In the genomic region with DNA sequence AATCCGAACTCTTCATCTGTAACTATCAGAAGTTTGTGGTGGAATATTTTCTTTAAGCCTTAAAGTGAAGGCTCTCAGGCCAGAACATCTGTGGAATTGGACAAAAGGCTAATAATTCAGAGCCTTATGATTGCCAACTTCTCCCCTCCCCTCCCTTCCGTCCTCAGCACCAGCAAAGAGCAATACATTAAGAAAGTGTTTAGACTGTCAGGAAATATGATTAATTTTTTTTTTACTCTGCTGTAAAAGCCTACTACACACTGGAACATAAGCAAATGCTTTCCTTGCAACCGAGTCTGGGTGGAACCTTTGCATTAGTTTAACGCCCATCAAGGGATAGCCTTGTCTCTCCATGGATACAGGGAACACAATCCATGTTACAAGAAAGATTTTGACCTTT, we compare ENCODE assay signal across 1 cellular context.
TF ChIP-seq lines count a peak whose summit lies in the region.

No MANE protein-coding gene starts in this region.

TF ChIP-seq in SK-N-SH, 30 proteins besides CTCF, POLR2A, EP300 and RAD21 (continued from another document):
- TF ChIP-seq, protein P1, sequence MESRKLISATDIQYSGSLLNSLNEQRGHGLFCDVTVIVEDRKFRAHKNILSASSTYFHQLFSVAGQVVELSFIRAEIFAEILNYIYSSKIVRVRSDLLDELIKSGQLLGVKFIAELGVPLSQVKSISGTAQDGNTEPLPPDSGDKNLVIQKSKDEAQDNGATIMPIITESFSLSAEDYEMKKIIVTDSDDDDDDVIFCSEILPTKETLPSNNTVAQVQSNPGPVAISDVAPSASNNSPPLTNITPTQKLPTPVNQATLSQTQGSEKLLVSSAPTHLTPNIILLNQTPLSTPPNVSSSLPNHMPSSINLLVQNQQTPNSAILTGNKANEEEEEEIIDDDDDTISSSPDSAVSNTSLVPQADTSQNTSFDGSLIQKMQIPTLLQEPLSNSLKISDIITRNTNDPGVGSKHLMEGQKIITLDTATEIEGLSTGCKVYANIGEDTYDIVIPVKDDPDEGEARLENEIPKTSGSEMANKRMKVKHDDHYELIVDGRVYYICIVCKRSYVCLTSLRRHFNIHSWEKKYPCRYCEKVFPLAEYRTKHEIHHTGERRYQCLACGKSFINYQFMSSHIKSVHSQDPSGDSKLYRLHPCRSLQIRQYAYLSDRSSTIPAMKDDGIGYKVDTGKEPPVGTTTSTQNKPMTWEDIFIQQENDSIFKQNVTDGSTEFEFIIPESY (IDR thresholded peaks at IDR 0.05; ENCODE audit: borderline replicate concordance, low read depth): no peak
- TF ChIP-seq, protein P2, sequence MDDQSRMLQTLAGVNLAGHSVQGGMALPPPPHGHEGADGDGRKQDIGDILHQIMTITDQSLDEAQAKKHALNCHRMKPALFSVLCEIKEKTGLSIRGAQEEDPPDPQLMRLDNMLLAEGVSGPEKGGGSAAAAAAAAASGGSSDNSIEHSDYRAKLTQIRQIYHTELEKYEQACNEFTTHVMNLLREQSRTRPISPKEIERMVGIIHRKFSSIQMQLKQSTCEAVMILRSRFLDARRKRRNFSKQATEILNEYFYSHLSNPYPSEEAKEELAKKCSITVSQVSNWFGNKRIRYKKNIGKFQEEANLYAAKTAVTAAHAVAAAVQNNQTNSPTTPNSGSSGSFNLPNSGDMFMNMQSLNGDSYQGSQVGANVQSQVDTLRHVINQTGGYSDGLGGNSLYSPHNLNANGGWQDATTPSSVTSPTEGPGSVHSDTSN (IDR thresholded peaks at IDR 0.05): no peak
- TF ChIP-seq RCOR1 (IDR thresholded peaks at IDR 0.05; ENCODE audit: low read length) (no peak), MXI1 (IDR thresholded peaks at IDR 0.05; ENCODE audit: low read depth, low read length) (no peak), NRF1 (IDR thresholded peaks at IDR 0.05; ENCODE audit: low read depth, low read length) (no peak)
- TF ChIP-seq, protein P3, sequence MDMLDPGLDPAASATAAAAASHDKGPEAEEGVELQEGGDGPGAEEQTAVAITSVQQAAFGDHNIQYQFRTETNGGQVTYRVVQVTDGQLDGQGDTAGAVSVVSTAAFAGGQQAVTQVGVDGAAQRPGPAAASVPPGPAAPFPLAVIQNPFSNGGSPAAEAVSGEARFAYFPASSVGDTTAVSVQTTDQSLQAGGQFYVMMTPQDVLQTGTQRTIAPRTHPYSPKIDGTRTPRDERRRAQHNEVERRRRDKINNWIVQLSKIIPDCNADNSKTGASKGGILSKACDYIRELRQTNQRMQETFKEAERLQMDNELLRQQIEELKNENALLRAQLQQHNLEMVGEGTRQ (IDR thresholded peaks at IDR 0.05; ENCODE audit: borderline replicate concordance, low read depth, low read length): no peak
